8 cellular contexts compared by ENCODE assay signal in the genomic region with DNA sequence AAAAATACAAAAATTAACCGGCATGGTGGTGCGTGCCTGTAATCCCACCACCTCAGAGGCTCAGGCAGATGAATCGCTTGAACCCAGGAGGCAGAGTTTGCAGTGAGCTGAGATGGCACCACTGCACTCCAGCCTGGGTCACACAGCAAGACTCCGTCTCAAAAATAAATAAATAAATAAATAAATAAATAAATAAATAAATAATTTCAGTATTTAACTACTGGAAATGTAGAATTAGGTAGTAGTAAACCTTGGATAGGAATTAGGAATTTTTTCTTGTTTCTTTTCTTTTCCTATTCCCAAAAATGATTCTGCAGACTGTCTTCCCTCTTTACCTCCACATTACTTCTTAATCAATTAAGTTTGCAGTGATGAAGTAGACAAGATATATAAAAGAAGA.
"Had no signal": no experiment of that assay in that cellular context is flagged by ENCODE, and none has a peak within 500 bp of the region (broad histone marks: within the 10 kb centered on the region; RNA-seq: fewer than 3 reads in every experiment).

No MANE protein-coding gene starts in this region.

- DNase-seq: GDM1, GF-D8 had no signal

- ATAC-seq: GM12878 had no signal

- H3K4me3 ChIP-seq: GM12878 had no signal

- FAIRE-seq: G401.6, GM12878, GM12891, GM12892, GM18507, GM19239 had no signal
